Comparison of ENCODE assay signal across 8 cellular contexts in genomic region chr15:40769310-40770146, GRCh38. TPM values are rescaled to one million over a fixed set of nuclear protein-coding genes. Genes with fewer than 3 reads are reported as not detected.
A peak's percentile ranks its signal among the peaks of the same experiment; 100 is the strongest.
DNase-seq lines count a peak whose midpoint lies in the region; ATAC-seq, FAIRE-seq and TF ChIP-seq lines count a peak whose summit lies in the region.

A gene with protein sequence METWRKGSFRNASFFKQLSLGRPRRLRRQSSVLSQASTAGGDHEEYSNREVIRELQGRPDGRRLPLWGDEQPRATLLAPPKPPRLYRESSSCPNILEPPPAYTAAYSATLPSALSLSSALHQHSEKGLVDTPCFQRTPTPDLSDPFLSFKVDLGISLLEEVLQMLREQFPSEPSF (plus strand): TSS chr15:40769980. CDS start chr15:40770496, 516 bp downstream.

- H3K18ac ChIP-seq in mesenchymal stem cell (ENCODE audit: low read depth in 1 of 2, low read length in 2 of 2): no peak within 1 kb of the TSS

- no peaks in the 10 kb centered on the region for H3K27me3 Mint-ChIP-seq in stimulated activated naive CD8-positive, alpha-beta T cell treated with anti-CD3 and anti-CD28 coated beads, Interleukin-15, Interleukin-2, amounts not matched to agents 100 ng/mL and 50 ng/mL, for 24 hours

- peak within 1 kb of the TSS in 1 of 2 experiments; percentile 23 for H3K23ac ChIP-seq in mesenchymal stem cell (ENCODE audit: low read length in 2 of 2)

- peaks cover 46% of the 10 kb centered on the region for H3K4me1 Mint-ChIP-seq in stimulated activated naive CD8-positive, alpha-beta T cell treated with anti-CD3 and anti-CD28 coated beads, Interleukin-15, Interleukin-2, amounts not matched to agents 100 ng/mL and 50 ng/mL, for 24 hours (ENCODE audit: low read depth)

- H3K9ac ChIP-seq in K562 (ENCODE audit: insufficient read depth in 1 of 2, low read depth in 2 of 2, low read length in 2 of 2): peak within 1 kb of the TSS in 1 of 2 experiments; percentile 68; a peak in 2 of 4 replicates
- no peak within 1 kb of the TSS for H3K9ac ChIP-seq in mesenchymal stem cell (ENCODE audit: low read length)

- H3K9me3 ChIP-seq in BE2C: no peaks in the 10 kb centered on the region
- no peaks in the 10 kb centered on the region for H3K9me3 ChIP-seq in K562 (replicated peaks; ENCODE audit: control insufficient read depth, insufficient read depth, low read depth, low read length)
- no peaks in the 10 kb centered on the region for H3K9me3 ChIP-seq in mesenchymal stem cell (ENCODE audit: control insufficient read depth, low read length)

- peaks cover 14% of the 10 kb centered on the region for H3K36me3 Mint-ChIP-seq in stimulated activated naive CD8-positive, alpha-beta T cell treated with anti-CD3 and anti-CD28 coated beads, Interleukin-15, Interleukin-2, amounts not matched to agents 100 ng/mL and 50 ng/mL, for 24 hours (ENCODE audit: low read depth)

- no peak within 1 kb of the TSS for H2BK12ac ChIP-seq in mesenchymal stem cell (ENCODE audit: low read length in 2 of 2)

- H3K27ac Mint-ChIP-seq in stimulated activated naive CD8-positive, alpha-beta T cell treated with anti-CD3 and anti-CD28 coated beads, Interleukin-15, Interleukin-2, amounts not matched to agents 100 ng/mL and 50 ng/mL, for 24 hours: peak within 1 kb of the TSS; percentile 91

- no peak within 1 kb of the TSS for H2BK15ac ChIP-seq in mesenchymal stem cell (ENCODE audit: low read depth, poor library complexity, severe bottlenecking)

- no peaks in the 10 kb centered on the region; the same call in none of the 2 replicates for H4K20me1 ChIP-seq in K562 (replicated peaks; ENCODE audit: control insufficient read depth, insufficient read depth, low read length)

- peak within 1 kb of the TSS; percentile 63 for H3K4me3 Mint-ChIP-seq in stimulated activated naive CD8-positive, alpha-beta T cell treated with anti-CD3 and anti-CD28 coated beads, Interleukin-15, Interleukin-2, amounts not matched to agents 100 ng/mL and 50 ng/mL, for 24 hours

- POLR2A ChIA-PET in K562 (lab: Yijun Ruan, JAX): interaction anchor here (0.7 to 1.1 kb wide), 5 partner anchors 13 to 1020 kb away, joined by 3 to 4 read pairs (median 4); no protein-coding TSS in a partner anchor

- no TSS peak for BruUV-seq in K562 (replicated peaks; lab: Mats Ljungman, UMichigan)

- H3K27ac ChIP-seq in K562 (ENCODE audit: extremely low read depth, low read depth, low read length) (no peak within 1 kb of the TSS), mesenchymal stem cell (ENCODE audit: low read length, poor library complexity, severe bottlenecking) (peak within 1 kb of the TSS; percentile 78)

- TF ChIP-seq RAD21 in K562 (CRISPR knock-in tag; conservative IDR thresholded peaks at IDR 0.05 in 1 of 2, IDR thresholded peaks at IDR 0.05 in 1 of 2): no peak

- CTCF ChIA-PET in K562 (lab: Yijun Ruan, JAX; ENCODE audit: low intra/inter-chr PET ratio): no interaction called here

- peak within 1 kb of the TSS; percentile 32 for H3K4me3 ChIP-seq in BE2C (ENCODE audit: low read depth, low read length)
- no peak within 1 kb of the TSS for H3K4me3 ChIP-seq in K562
- H3K4me3 ChIP-seq in mesenchymal stem cell (ENCODE audit: insufficient read depth in 1 of 2, low read depth in 1 of 2, low read length in 2 of 2): no peak within 1 kb of the TSS

- peak within 1 kb of the TSS; percentile 67 for H2AK5ac ChIP-seq in mesenchymal stem cell (ENCODE audit: low read length, severe bottlenecking)

- H4K8ac ChIP-seq in mesenchymal stem cell (ENCODE audit: low read length): no peak within 1 kb of the TSS

- no peak within 1 kb of the TSS for H3K14ac ChIP-seq in mesenchymal stem cell (ENCODE audit: low read length in 2 of 2)

- intact Hi-C loops in K562 (cut with micrococcal nuclease): loop anchor here (10.0 kb wide), 1 partner anchor 175 kb away; the partner anchor contains the start of gene KNL1

- H3K36me3 ChIP-seq in BE2C (peaks cover under 1% of the 10 kb centered on the region), K562 (ENCODE audit: control insufficient read depth, insufficient read depth, low read length) (peaks cover 34% of the 10 kb centered on the region; the same call in 2 of the 3 replicates), mesenchymal stem cell (ENCODE audit: control insufficient read depth in 1 of 2, insufficient read depth in 2 of 2, low read depth in 1 of 2, low read length in 2 of 2) (peaks cover 35 to 49% of the 10 kb centered on the region in 2 experiments)

- WGBS in K562 (ENCODE audit: insufficient coverage, low coverage, missing lambda C conversion rate): 72% methylated on average over 26 of the region's 27 CpGs
- 84% methylated on average over 27 of the region's 27 CpGs for WGBS in mesenchymal stem cell

- H2BK5ac ChIP-seq in mesenchymal stem cell (ENCODE audit: low read depth, low read length, poor library complexity, severe bottlenecking): no peak within 1 kb of the TSS

- H3K79me1 ChIP-seq in mesenchymal stem cell (replicated peaks; ENCODE audit: low read length, poor library complexity, severe bottlenecking): peaks cover 3% of the 10 kb centered on the region

- H3K4ac ChIP-seq in mesenchymal stem cell (ENCODE audit: low read depth in 1 of 2, low read length in 2 of 2): no peak within 1 kb of the TSS

- no peak for FAIRE-seq in K562 (lab: Jason Lieb, UNC)

- H3K9me3 Mint-ChIP-seq in stimulated activated naive CD8-positive, alpha-beta T cell treated with anti-CD3 and anti-CD28 coated beads, Interleukin-15, Interleukin-2, amounts not matched to agents 100 ng/mL and 50 ng/mL, for 24 hours: no peaks in the 10 kb centered on the region

- no peak for TF ChIP-seq EP300 in K562 (IDR thresholded peaks at IDR 0.05; ENCODE audit: low read length)

- no peaks in the 10 kb centered on the region for H3K79me2 ChIP-seq in K562 (ENCODE audit: control insufficient read depth, insufficient read depth, low read length)

- H3K27me3 ChIP-seq in BE2C (no peaks in the 10 kb centered on the region), K562 (ENCODE audit: control insufficient read depth in 2 of 2, insufficient read depth in 2 of 2, low read length in 2 of 2) (no peaks in the 10 kb centered on the region), mesenchymal stem cell (ENCODE audit: control insufficient read depth in 1 of 2, insufficient read depth in 1 of 2, low read length in 2 of 2) (no peaks in the 10 kb centered on the region)

- H3K4me1 ChIP-seq in BE2C (peaks cover 50% of the 10 kb centered on the region), K562 (replicated peaks in 1 of 2; ENCODE audit: control insufficient read depth in 2 of 2, insufficient read depth in 2 of 2, low read length in 2 of 2) (peaks cover 17 to 51% of the 10 kb centered on the region in 2 experiments; a peak in 4 of 5 replicates), mesenchymal stem cell (ENCODE audit: control insufficient read depth, insufficient read depth, low read depth, low read length) (peaks cover 68% of the 10 kb centered on the region)

- ATAC-seq in K562: no peak
- ATAC-seq in GM19324 (IDR thresholded peaks at IDR 0.05; ENCODE audit: low FRiP score, unreplicated experiment): no peak

- no peak within 1 kb of the TSS for H2BK120ac ChIP-seq in mesenchymal stem cell (ENCODE audit: low read depth, low read length)

- TF ChIP-seq CTCF in BE2C (IDR thresholded peaks at IDR 0.05; ENCODE audit: low read depth, low read length) (no peak; the same call in 1 of the 2 replicates), K562 (IDR thresholded peaks at IDR 0.05 in 2 of 3, conservative IDR thresholded peaks at IDR 0.05 in 1 of 3; ENCODE audit: insufficient read depth in 2 of 3, low read depth in 1 of 3, low read length in 3 of 3) (no peak)

- DNase-seq in BE2C (peak; percentile 79), GM19238 (ENCODE audit: insufficient read length, low spot score) (peak; percentile 46), HUDEP-2 (lab: John Stamatoyannopoulos, UW; ENCODE audit: unreplicated experiment in 76 of 76) (peak in 52 of 76 experiments; percentile 18 to 67 (median 45)), T-helper 22 cell (ENCODE audit: low read depth) (peak; percentile 21), K562 (ENCODE audit: extremely low read depth in 1 of 4, low spot score in 3 of 4) (no peak), mesenchymal stem cell (no peak)

- in situ Hi-C loops in K562 (cut with MboI): no loop called here

- H2AFZ ChIP-seq in K562 (ENCODE audit: low read depth, low read length) (no peak within 1 kb of the TSS), mesenchymal stem cell (ENCODE audit: low read depth, low read length) (no peak within 1 kb of the TSS)

- H3K4me2 ChIP-seq in K562 (ENCODE audit: insufficient read depth, low read length) (no peak within 1 kb of the TSS), mesenchymal stem cell (ENCODE audit: low read length, poor library complexity, severe bottlenecking) (peak within 1 kb of the TSS; percentile 17)

- TF ChIP-seq POLR2A in K562 (conservative IDR thresholded peaks at IDR 0.05): no peak

- H3K9me1 ChIP-seq in K562 (ENCODE audit: control insufficient read depth, insufficient read depth, low read length): no peaks in the 10 kb centered on the region

- H4K91ac ChIP-seq in mesenchymal stem cell (ENCODE audit: low read length): no peak within 1 kb of the TSS

TF ChIP-seq in K562, 482 proteins besides CTCF, POLR2A, EP300 and RAD21 (continues in another document):
- TF ChIP-seq MAX (CRISPR knock-in tag; IDR thresholded peaks at IDR 0.05): no peak

RNA-seq across cellular contexts. Expression of the gene that starts here (rescaled TPM):
- polyA plus RNA-seq in BE2C (2012; ENCODE audit: insufficient read depth, insufficient read length, low read depth): 2.0 TPM
- 0.51 and 0.67 TPM in 2 replicates for total RNA-seq in K562 (2011; cell fraction: chromatin; rRNA removed; ENCODE audit: low replicate concordance)
- 0.39 and 0.50 TPM in 2 replicates for total RNA-seq in K562 (2011; cell fraction: nucleolus; rRNA removed)
- total RNA-seq in K562 (2011; cell fraction: nucleoplasm; rRNA removed): 0.22 TPM in 1 of 2 replicates, not detected in the other
- total RNA-seq in K562 (2014; rRNA removed): 0.29 and 0.36 TPM in 2 replicates
- 0.22 and 0.29 TPM in 2 replicates for total RNA-seq in K562 (2014; rRNA removed; fragmentation: Illumina TruSeq; extraction: Trizol)
- total RNA-seq in K562 (2015; rRNA removed; fragmentation: Illumina TruSeq; extraction: Trizol): 0.57 and 0.76 TPM in 2 replicates
- total RNA-seq in K562 (2021): 0.40 and 0.45 TPM in 2 replicates
- 0.08 and 0.20 TPM in 2 replicates for polyA plus RNA-seq in K562 (2011; rRNA removed)
- 0.12 and 0.15 TPM in 2 replicates for polyA plus RNA-seq in K562 (2011; cell fraction: cytosol; rRNA removed)
- polyA plus RNA-seq in K562 (2011; cell fraction: nucleus; rRNA removed): 0.24 and 0.34 TPM in 2 replicates
- polyA plus RNA-seq in K562 (2012): 1.0 and 2.9 TPM in 2 replicates
- polyA plus RNA-seq in K562 (2014; fragmentation: Illumina TruSeq; extraction: Trizol): 0.28 and 0.31 TPM in 2 replicates
- under 1 TPM in 1 of 2 experiments, not detected in 1; 0.01 TPM for polyA plus RNA-seq in K562 (2014; fragmentation: Nextera tagmentation; extraction: Ambion mirVana)
- polyA plus RNA-seq in K562 (2014; rRNA removed): 0.17 and 0.32 TPM in 2 replicates
- 0.28 and 0.36 TPM in 2 replicates for polyA minus RNA-seq in K562 (2011; rRNA and poly(A)+ RNA removed)
- polyA minus RNA-seq in K562 (2011; cell fraction: cytosol; rRNA and poly(A)+ RNA removed): not detected in 2 replicates
- 0.27 and 0.67 TPM in 2 replicates for polyA minus RNA-seq in K562 (2011; cell fraction: nucleus; rRNA and poly(A)+ RNA removed)
- 0.11 TPM for polyA plus RNA-seq in mesenchymal stem cell (2013, experiment 1 of 2)
- polyA plus RNA-seq in mesenchymal stem cell (2013, experiment 2 of 2): 0.04 TPM

Comparison
In these comparisons a context has a peak if more than half of its experiments do, and no peak if none do; other contexts are left out.
1. DNase-seq: peak in BE2C (single experiment), GM19238 (single experiment), HUDEP-2 (52 of 76) and T-helper 22 cell (single experiment); none in K562 (0 of 4) and mesenchymal stem cell (single experiment).